Comparison of ENCODE assay signal across 21 cellular contexts in the genomic region with DNA sequence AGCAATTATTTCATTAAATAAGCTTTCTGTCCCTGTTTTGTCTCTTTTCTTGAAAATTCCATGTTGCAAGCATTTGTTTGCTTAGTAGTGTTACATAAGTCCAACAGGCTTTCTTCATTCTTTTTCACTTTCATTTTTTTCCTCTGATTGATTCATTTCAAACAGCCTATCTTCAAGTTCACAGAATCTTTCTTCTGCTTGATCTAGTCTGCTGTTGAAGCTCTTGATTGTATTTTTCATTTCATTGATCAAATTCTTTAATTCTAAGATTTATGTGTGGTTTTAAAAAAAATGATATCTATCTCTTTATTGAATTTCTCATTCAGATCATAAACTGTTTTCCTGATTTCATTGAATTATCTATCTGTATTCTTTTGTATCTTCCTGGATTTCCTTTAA. TPM values are rescaled to one million over a fixed set of nuclear protein-coding genes. Genes with fewer than 3 reads are reported as not detected.
A peak's percentile ranks its signal among the peaks of the same experiment; 100 is the strongest.
DNase-seq lines count a peak whose midpoint lies in the region; ATAC-seq, FAIRE-seq and TF ChIP-seq lines count a peak whose summit lies in the region.
"Had no signal": no experiment of that assay in that cellular context is flagged by ENCODE, and none has a peak within 500 bp of the region (broad histone marks: within the 10 kb centered on the region; RNA-seq: fewer than 3 reads in every experiment).

No MANE protein-coding gene starts in this region.

- no peak for TF ChIP-seq EP300 in SK-N-SH (IDR thresholded peaks at IDR 0.05; ENCODE audit: borderline replicate concordance in 1 of 2, low read depth in 1 of 2, low read length in 1 of 2)

- H3K4me3 Mint-ChIP-seq in WTC11: no peak overlapping the region
- H3K4me3 Mint-ChIP-seq: B cell; CD4-positive, CD25-positive, alpha-beta regulatory T cell; CD8-positive, alpha-beta T cell had no signal

- H3K36me3 ChIP-seq in SK-N-SH (replicated peaks in 1 of 2; ENCODE audit: control insufficient read depth in 1 of 2, insufficient read depth in 2 of 2, low read length in 1 of 2) (no peaks in the 10 kb centered on the region), OCI-LY7 (ENCODE audit: insufficient read depth, low read length) (no peaks in the 10 kb centered on the region)
- H3K36me3 ChIP-seq: BLaER1 had no signal

- H3K4me2 ChIP-seq in SK-N-SH (no peak overlapping the region), OCI-LY7 (ENCODE audit: low read length) (no peak overlapping the region)
- H3K4me2 ChIP-seq: BLaER1 had no signal

- no peaks in the 10 kb centered on the region for H3F3A ChIP-seq in SK-N-SH (replicated peaks; ENCODE audit: insufficient read depth)

- intact Hi-C loops in OCI-LY7 (cut with micrococcal nuclease; ENCODE audit: unreplicated experiment): no loop called here

- DNase-seq in SK-N-SH (no peak), OCI-LY7 (ENCODE audit: low spot score) (peak; percentile 10), frontal cortex (ENCODE audit: low spot score in 2 of 2) (no peak), WTC11 (ENCODE audit: low spot score) (no peak), NCI-H2029 (lab: John Stamatoyannopoulos, UW) (no peak)
- no peak for DNase-seq in NK-92 treated with Interleukin-12 subunit alpha and Interleukin-12 subunit beta, amount 100 ng/mL, for 24 hours (lab: John Stamatoyannopoulos, UW)
- DNase-seq: Caco-2; CD4-positive, CD25-positive, alpha-beta regulatory T cell; CD8-positive, alpha-beta T cell; DMS153; DND-41; GM23248 had no signal

- H3K79me2 ChIP-seq in SK-N-SH (ENCODE audit: insufficient read depth) (no peaks in the 10 kb centered on the region), OCI-LY7 (ENCODE audit: insufficient read depth, low read depth, low read length) (no peaks in the 10 kb centered on the region)

- H3K9me3 ChIP-seq in SK-N-SH (no peaks in the 10 kb centered on the region), OCI-LY7 (ENCODE audit: low read length) (no peaks in the 10 kb centered on the region)
- H3K9me3 ChIP-seq: Caco-2 had no signal

- ATAC-seq in SK-N-SH treated with all-trans-retinoic acid at 6 μM for 48 hours (no peak), WTC11 (no peak)
- ATAC-seq: CD8-positive, alpha-beta T cell had no signal

- H3K4me3 ChIP-seq in SK-N-SH (ENCODE audit: low read depth in 2 of 2, low read length in 1 of 2) (no peak overlapping the region), OCI-LY7 (ENCODE audit: low read depth, low read length, poor library complexity, severe bottlenecking) (no peak overlapping the region)
- H3K4me3 ChIP-seq: BLaER1, GM23248 had no signal

- H2AFZ ChIP-seq in SK-N-SH (ENCODE audit: low read depth) (no peak overlapping the region), OCI-LY7 (ENCODE audit: low read length) (no peak overlapping the region)
- H2AFZ ChIP-seq: GM23248 had no signal

- POLR2A ChIA-PET in SK-N-SH (lab: Yijun Ruan, JAX): no interaction called here
- POLR2A ChIA-PET in OCI-LY7 (lab: Charles Lee): interaction anchor here (0.6 kb wide), 1 partner anchor 429 kb away, joined by 3 read pairs; no protein-coding TSS in a partner anchor
- POLR2A ChIA-PET in WTC11 (lab: Charles Lee): no interaction called here

- no peak for TF ChIP-seq RAD21 in SK-N-SH (IDR thresholded peaks at IDR 0.05; ENCODE audit: low read length)

- H3K27ac Mint-ChIP-seq in WTC11: no peak overlapping the region
- H3K27ac Mint-ChIP-seq: B cell; CD4-positive, CD25-positive, alpha-beta regulatory T cell; CD8-positive, alpha-beta T cell had no signal

- peaks cover 8% of the 10 kb centered on the region for H3K4me1 Mint-ChIP-seq in WTC11
- H3K4me1 Mint-ChIP-seq: B cell; CD4-positive, CD25-positive, alpha-beta regulatory T cell had no signal

- H3K9me3 Mint-ChIP-seq in WTC11: peaks cover 11% of the 10 kb centered on the region

- peaks cover 8% of the 10 kb centered on the region for H3K36me3 Mint-ChIP-seq in WTC11
- H3K36me3 Mint-ChIP-seq: CD4-positive, CD25-positive, alpha-beta regulatory T cell; CD8-positive, alpha-beta T cell had no signal

- CTCF ChIA-PET in SK-N-SH (lab: Yijun Ruan, JAX) (interaction anchor here (2.3 kb wide), 1 partner anchor 18 kb away, joined by 9 read pairs; no protein-coding TSS in a partner anchor), OCI-LY7 (lab: Charles Lee; ENCODE audit: unreplicated experiment) (no interaction called here), WTC11 (lab: Charles Lee) (no interaction called here)

- H3K27me3 ChIP-seq in SK-N-SH (ENCODE audit: insufficient read depth): no peaks in the 10 kb centered on the region
- H3K27me3 ChIP-seq: BLaER1 had no signal

- BruUV-seq in OCI-LY7 (replicated peaks; lab: Mats Ljungman, UMichigan): no TSS peak

- H3K4me1 ChIP-seq in SK-N-SH (ENCODE audit: control insufficient read depth in 1 of 2, insufficient read depth in 2 of 2, low read depth in 1 of 2, low read length in 1 of 2): no peaks in the 10 kb centered on the region
- H3K4me1 ChIP-seq in OCI-LY7 (ENCODE audit: insufficient read depth, low read length, poor library complexity, severe bottlenecking): no peaks in the 10 kb centered on the region
- H3K4me1 ChIP-seq: BLaER1, Caco-2 had no signal

- TF ChIP-seq CTCF in SK-N-SH (IDR thresholded peaks at IDR 0.05) (no peak), OCI-LY7 (conservative IDR thresholded peaks at IDR 0.05; ENCODE audit: low read length) (no peak), WTC11 (IDR thresholded peaks at IDR 0.05) (no peak)

- H4K20me1 ChIP-seq in SK-N-SH (ENCODE audit: insufficient read depth) (no peaks in the 10 kb centered on the region), OCI-LY7 (ENCODE audit: insufficient read depth, low read length) (no peaks in the 10 kb centered on the region)
- H4K20me1 ChIP-seq: BLaER1 had no signal

- H3K27me3 Mint-ChIP-seq in WTC11 (ENCODE audit: low read depth): no peaks in the 10 kb centered on the region; the same call in 1 of the 2 replicates

- no peaks in the 10 kb centered on the region for H3K9me2 ChIP-seq in SK-N-SH
- no peaks in the 10 kb centered on the region for H3K9me2 ChIP-seq in OCI-LY7 (ENCODE audit: insufficient read depth, low read length)

- no peak overlapping the region for H3K9ac ChIP-seq in SK-N-SH
- H3K9ac ChIP-seq: BLaER1, GM23248 had no signal

- FAIRE-seq in frontal cortex (lab: Jason Lieb, UNC): peak; percentile 50
- FAIRE-seq: A204.1, G401.6, GM12892, H1 had no signal

- H3K27ac ChIP-seq in SK-N-SH (ENCODE audit: low read depth in 2 of 2, low read length in 1 of 2) (no peak overlapping the region), OCI-LY7 (ENCODE audit: low read depth, low read length, poor library complexity, severe bottlenecking) (no peak overlapping the region)
- H3K27ac ChIP-seq: 22Rv1, BLaER1, C4-2B, GM23248 had no signal

TF ChIP-seq in SK-N-SH treated with all-trans-retinoic acid at 6 μM for 48 hours, 23 proteins besides CTCF, POLR2A, EP300 and RAD21 (continues in another document):
- TF ChIP-seq ZFP30 (CRISPR knock-in tag; IDR thresholded peaks at IDR 0.05) (0 out of 2 replicates have a peak, but pooled peaks have one; percentile 39), ARNTL (CRISPR knock-in tag; IDR thresholded peaks at IDR 0.05; ENCODE audit: borderline replicate concordance, low read depth) (no peak)

TF ChIP-seq in SK-N-SH, 30 proteins besides CTCF, POLR2A, EP300 and RAD21 (continues in another document):
- TF ChIP-seq, protein P1, sequence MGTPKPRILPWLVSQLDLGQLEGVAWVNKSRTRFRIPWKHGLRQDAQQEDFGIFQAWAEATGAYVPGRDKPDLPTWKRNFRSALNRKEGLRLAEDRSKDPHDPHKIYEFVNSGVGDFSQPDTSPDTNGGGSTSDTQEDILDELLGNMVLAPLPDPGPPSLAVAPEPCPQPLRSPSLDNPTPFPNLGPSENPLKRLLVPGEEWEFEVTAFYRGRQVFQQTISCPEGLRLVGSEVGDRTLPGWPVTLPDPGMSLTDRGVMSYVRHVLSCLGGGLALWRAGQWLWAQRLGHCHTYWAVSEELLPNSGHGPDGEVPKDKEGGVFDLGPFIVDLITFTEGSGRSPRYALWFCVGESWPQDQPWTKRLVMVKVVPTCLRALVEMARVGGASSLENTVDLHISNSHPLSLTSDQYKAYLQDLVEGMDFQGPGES (IDR thresholded peaks at IDR 0.05; ENCODE audit: low read depth, low read length): no peak
- no peak for TF ChIP-seq EZH2phosphoT487 (IDR thresholded peaks at IDR 0.05; ENCODE audit: borderline replicate concordance, low read depth)
- no peak for TF ChIP-seq NFIC (IDR thresholded peaks at IDR 0.05; ENCODE audit: borderline replicate concordance)
- no peak for TF ChIP-seq RCOR1 (IDR thresholded peaks at IDR 0.05; ENCODE audit: low read length)

TF ChIP-seq in WTC11, 78 proteins besides CTCF, POLR2A, EP300 and RAD21 (continues in another document):
- TF ChIP-seq ATF1 (CRISPR knock-in tag; IDR thresholded peaks at IDR 0.05): no peak
- TF ChIP-seq, protein P2, sequence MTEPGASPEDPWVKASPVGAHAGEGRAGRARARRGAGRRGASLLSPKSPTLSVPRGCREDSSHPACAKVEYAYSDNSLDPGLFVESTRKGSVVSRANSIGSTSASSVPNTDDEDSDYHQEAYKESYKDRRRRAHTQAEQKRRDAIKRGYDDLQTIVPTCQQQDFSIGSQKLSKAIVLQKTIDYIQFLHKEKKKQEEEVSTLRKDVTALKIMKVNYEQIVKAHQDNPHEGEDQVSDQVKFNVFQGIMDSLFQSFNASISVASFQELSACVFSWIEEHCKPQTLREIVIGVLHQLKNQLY (CRISPR knock-in tag; IDR thresholded peaks at IDR 0.05): no peak
- no peak for TF ChIP-seq ZNF232 (CRISPR knock-in tag; IDR thresholded peaks at IDR 0.05)
- TF ChIP-seq, protein P3, sequence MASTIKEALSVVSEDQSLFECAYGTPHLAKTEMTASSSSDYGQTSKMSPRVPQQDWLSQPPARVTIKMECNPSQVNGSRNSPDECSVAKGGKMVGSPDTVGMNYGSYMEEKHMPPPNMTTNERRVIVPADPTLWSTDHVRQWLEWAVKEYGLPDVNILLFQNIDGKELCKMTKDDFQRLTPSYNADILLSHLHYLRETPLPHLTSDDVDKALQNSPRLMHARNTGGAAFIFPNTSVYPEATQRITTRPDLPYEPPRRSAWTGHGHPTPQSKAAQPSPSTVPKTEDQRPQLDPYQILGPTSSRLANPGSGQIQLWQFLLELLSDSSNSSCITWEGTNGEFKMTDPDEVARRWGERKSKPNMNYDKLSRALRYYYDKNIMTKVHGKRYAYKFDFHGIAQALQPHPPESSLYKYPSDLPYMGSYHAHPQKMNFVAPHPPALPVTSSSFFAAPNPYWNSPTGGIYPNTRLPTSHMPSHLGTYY (CRISPR knock-in tag; IDR thresholded peaks at IDR 0.05): no peak
- TF ChIP-seq SP1 (CRISPR knock-in tag; conservative IDR thresholded peaks at IDR 0.05): no peak
- TF ChIP-seq ZNF423 (CRISPR knock-in tag; IDR thresholded peaks at IDR 0.05): no peak
- TF ChIP-seq TCF7 (CRISPR knock-in tag; IDR thresholded peaks at IDR 0.05; ENCODE audit: low read depth): no peak
- TF ChIP-seq, protein P4, sequence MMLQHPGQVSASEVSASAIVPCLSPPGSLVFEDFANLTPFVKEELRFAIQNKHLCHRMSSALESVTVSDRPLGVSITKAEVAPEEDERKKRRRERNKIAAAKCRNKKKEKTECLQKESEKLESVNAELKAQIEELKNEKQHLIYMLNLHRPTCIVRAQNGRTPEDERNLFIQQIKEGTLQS (CRISPR knock-in tag; conservative IDR thresholded peaks at IDR 0.05): no peak

RNA-seq across cellular contexts. Expression of a gene that starts 20.4 kb away (rescaled TPM):
- 6.8 and 9.3 TPM in 2 replicates for polyA plus RNA-seq in SK-N-SH (2012; rRNA removed)
- 10.7 and 15.8 TPM in 2 replicates for polyA plus RNA-seq in SK-N-SH (2012; cell fraction: cytosol; rRNA removed)
- 6.0 and 15.3 TPM in 2 replicates for polyA plus RNA-seq in SK-N-SH (2012; cell fraction: nucleus; rRNA removed)
- total RNA-seq in OCI-LY7 (2014; rRNA removed; shearing (Covaris generic)): 6.2 and 6.3 TPM in 2 replicates
- total RNA-seq in OCI-LY7 (2022) (11.2 and 11.9 TPM in 2 replicates), frontal cortex (30.6 TPM), WTC11 (2021) (11.8 to 13.5 TPM (median 13.0 TPM) in 3 replicates)
